Comparison of ENCODE assay signal across 22 cellular contexts in genomic region chr2:38534746-38535403, GRCh38.
DNase-seq lines count a peak whose midpoint lies in the region; ATAC-seq, FAIRE-seq and TF ChIP-seq lines count a peak whose summit lies in the region.
"Had no signal": no experiment of that assay in that cellular context is flagged by ENCODE, and none has a peak within 500 bp of the region (broad histone marks: within the 10 kb centered on the region; RNA-seq: fewer than 3 reads in every experiment).

No MANE protein-coding gene starts in this region.

- H3K79me2 ChIP-seq in HepG2 (ENCODE audit: insufficient read depth, low read length), result no peaks in the 10 kb centered on the region

- DNase-seq in HepG2 (ENCODE audit: low spot score), result no peak
- DNase-seq in right lobe of liver, result no peak
- peak in 1 of 3 donors; percentile 55 for DNase-seq in right cardiac atrium
- peak; percentile 35 for DNase-seq in putamen (ENCODE audit: low spot score)
- DNase-seq in NCI-H2171 treated with DMSO at 0.1 percent for 48 hours (lab: John Stamatoyannopoulos, UW), result no peak
- DNase-seq: ACHN; activated CD4-positive, alpha-beta T cell treated with anti-CD3 and anti-CD28 coated beads for 48 hours; activated CD8-positive, alpha-beta memory T cell treated with anti-CD3 and anti-CD28 coated beads, Interleukin-2, amount 50 U/mL, for 4 hours; activated effector memory CD4-positive, alpha-beta T cell treated with anti-CD3 and anti-CD28 coated beads, Interleukin-2, amount 50 U/mL, for 16 hours; CD4-positive, alpha-beta T cell; DMS53; gastrocnemius medialis; NCI-H1417 treated with DMSO at 0.1 percent for 48 hours; NCI-H2171; NCI-H774 had no signal

- POLR2A ChIA-PET in HepG2 (lab: Yijun Ruan, JAX), result interaction anchor here (3.6 kb wide), 1 partner anchor 216 kb away, joined by 11 read pairs; the partner anchor contains the start of gene SRSF7

- FAIRE-seq in HepG2 (lab: Jason Lieb, UNC), result no peak
- FAIRE-seq: endometrium, HTR-8/SVneo, pancreas, RCC 7860 had no signal

- CTCF ChIA-PET in HepG2 (lab: Yijun Ruan, JAX; ENCODE audit: low intra/inter-chr PET ratio, low total read pairs), result no interaction called here

- intact Hi-C loops in HepG2 (cut with micrococcal nuclease; ENCODE audit: unreplicated experiment) (no loop called here), right lobe of liver (cut with DNase I) (loop anchor here in 1 of 2 donors (10.0 kb wide), 1 partner anchor 200 kb away; no protein-coding TSS in a partner anchor), right cardiac atrium (cut with DNase I) (loop anchor here in 2 of 4 donors (10.0 kb wide), 3 partner anchors 200 to 220 kb away; no protein-coding TSS in a partner anchor)

- no peak for TF ChIP-seq POLR2A in HepG2 (IDR thresholded peaks at IDR 0.05; ENCODE audit: insufficient read depth in 1 of 2, low read depth in 2 of 2, low read length in 2 of 2)
- TF ChIP-seq POLR2A in right lobe of liver (IDR thresholded peaks at IDR 0.05), result no peak

- TF ChIP-seq CTCF in HepG2 (CRISPR knock-in tag; IDR thresholded peaks at IDR 0.05) (no peak), right lobe of liver (IDR thresholded peaks at IDR 0.05) (no peak)

- H3K4me3 ChIP-seq in HepG2 (replicated peaks in 1 of 3; ENCODE audit: insufficient read depth in 1 of 3, low read depth in 2 of 3, low read length in 3 of 3), result no peak overlapping the region
- no peak overlapping the region for H3K4me3 ChIP-seq in right lobe of liver
- H3K4me3 ChIP-seq in right cardiac atrium (ENCODE audit: low read length), result no peak overlapping the region

- H3K4me1 ChIP-seq in HepG2 (ENCODE audit: insufficient read depth, low read length) (peaks cover 45% of the 10 kb centered on the region), right lobe of liver (no peaks in the 10 kb centered on the region), right cardiac atrium (ENCODE audit: control insufficient read depth, insufficient read depth, low read length) (no peaks in the 10 kb centered on the region)
- H3K4me1 ChIP-seq: gastrocnemius medialis, pancreas had no signal

- no peak overlapping the region for H3K9ac ChIP-seq in HepG2 (ENCODE audit: insufficient read depth, low read depth, low read length)

- ATAC-seq in HepG2, result peak; percentile 8
- ATAC-seq in right lobe of liver, result no peak
- ATAC-seq in right cardiac atrium, result peak; percentile 10 to 24
- ATAC-seq in GM21717 (IDR thresholded peaks at IDR 0.05; ENCODE audit: unreplicated experiment), result no peak
- ATAC-seq in GM21825 (IDR thresholded peaks at IDR 0.05; ENCODE audit: unreplicated experiment), result no peak
- ATAC-seq in HG03280 (IDR thresholded peaks at IDR 0.05; ENCODE audit: unreplicated experiment), result no peak

- H3K27ac ChIP-seq in HepG2 (ENCODE audit: extremely low read length, insufficient read depth, low read length) (no peak overlapping the region), right lobe of liver (no peak overlapping the region), right cardiac atrium (ENCODE audit: low read length) (no peak overlapping the region)
- H3K27ac ChIP-seq: pancreas had no signal

- no peaks in the 10 kb centered on the region for H3K36me3 ChIP-seq in HepG2 (replicated peaks in 1 of 2; ENCODE audit: control insufficient read depth in 1 of 2, insufficient read depth in 2 of 2, low read length in 2 of 2)
- H3K36me3 ChIP-seq in right lobe of liver, result no peaks in the 10 kb centered on the region
- H3K36me3 ChIP-seq: gastrocnemius medialis, pancreas had no signal

- no peaks in the 10 kb centered on the region for H4K20me1 ChIP-seq in HepG2 (ENCODE audit: insufficient read depth, low read length)

- TF ChIP-seq EP300 in HepG2 (IDR thresholded peaks at IDR 0.05; ENCODE audit: low read depth in 2 of 2, low read length in 2 of 2), result no peak
- no peak for TF ChIP-seq EP300 in HepG2 (CRISPR knock-in tag; IDR thresholded peaks at IDR 0.05; ENCODE audit: borderline replicate concordance)

- H3K27me3 ChIP-seq in HepG2 (ENCODE audit: control insufficient read depth in 1 of 2, insufficient read depth in 2 of 2, low read length in 2 of 2) (0 out of 5 replicates have a peak, but pooled peaks cover 1 to 6% of the 10 kb centered on the region in 2 experiments), right lobe of liver (no peaks in the 10 kb centered on the region), right cardiac atrium (ENCODE audit: control insufficient read depth, insufficient read depth) (no peaks in the 10 kb centered on the region)
- H3K27me3 ChIP-seq: gastrocnemius medialis, pancreas had no signal

- 80% methylated on average over 16 of the region's 16 CpGs for WGBS in HepG2 (ENCODE audit: low lambda C conversion rate)
- 94% methylated on average over 5 of the region's 16 CpGs for WGBS in right lobe of liver (ENCODE audit: insufficient coverage, low coverage, low lambda C conversion rate, missing lambda C conversion rate)
- 88% methylated on average over 16 of the region's 16 CpGs for WGBS in right cardiac atrium

- H3K4me2 ChIP-seq in HepG2 (ENCODE audit: low read depth, low read length), result peak overlapping the region; percentile 99; the same call in 1 of the 2 replicates

- H2AFZ ChIP-seq in HepG2 (ENCODE audit: low read length), result no peak overlapping the region

- H3K9me3 ChIP-seq in HepG2 (ENCODE audit: low read length), result no peaks in the 10 kb centered on the region
- no peaks in the 10 kb centered on the region for H3K9me3 ChIP-seq in right lobe of liver
- no peaks in the 10 kb centered on the region for H3K9me3 ChIP-seq in right cardiac atrium (ENCODE audit: control insufficient read depth, low read length)
- H3K9me3 ChIP-seq: gastrocnemius medialis, pancreas had no signal

- BruUV-seq in HepG2 (replicated peaks; lab: Mats Ljungman, UMichigan), result no TSS peak

- in situ Hi-C loops in HepG2 (cut with HindIII; ENCODE audit: extremely low pct_ligation_motif_present, low pct_unique_long_range_greater_than_20kb), result loop anchor here (5.0 kb wide), 1 partner anchor 202 kb away; no protein-coding TSS in a partner anchor

- no peak for TF ChIP-seq RAD21 in HepG2 (CRISPR knock-in tag; IDR thresholded peaks at IDR 0.05)

TF ChIP-seq in HepG2, 621 proteins besides CTCF, POLR2A, EP300 and RAD21:
- TF ChIP-seq DNMT1 (CRISPR knock-in tag; IDR thresholded peaks at IDR 0.05) (0 out of 2 replicates have a peak, but pooled peaks have one; percentile 41), SNAPC2 (CRISPR knock-in tag; IDR thresholded peaks at IDR 0.05) (no peak), ATF7 (IDR thresholded peaks at IDR 0.05) (peak; percentile 10; the same call in 1 of the 2 replicates), ATF7 (CRISPR knock-in tag; IDR thresholded peaks at IDR 0.05) (no peak), ZBTB39 (CRISPR knock-in tag; IDR thresholded peaks at IDR 0.05) (0 out of 2 replicates have a peak, but pooled peaks have one; percentile 2), ZNF776 (CRISPR knock-in tag; IDR thresholded peaks at IDR 0.05) (0 out of 2 replicates have a peak, but pooled peaks have one; percentile 21), ZNF557 (CRISPR knock-in tag; IDR thresholded peaks at IDR 0.05) (no peak), ZBTB38 (CRISPR knock-in tag; IDR thresholded peaks at IDR 0.05) (peak; percentile 51; the same call in 1 of the 2 replicates), ZNF768 (CRISPR knock-in tag; IDR thresholded peaks at IDR 0.05) (peak; percentile 40; the same call in 1 of the 2 replicates), TEAD2 (CRISPR knock-in tag; IDR thresholded peaks at IDR 0.05) (no peak)
- TF ChIP-seq, protein P1, sequence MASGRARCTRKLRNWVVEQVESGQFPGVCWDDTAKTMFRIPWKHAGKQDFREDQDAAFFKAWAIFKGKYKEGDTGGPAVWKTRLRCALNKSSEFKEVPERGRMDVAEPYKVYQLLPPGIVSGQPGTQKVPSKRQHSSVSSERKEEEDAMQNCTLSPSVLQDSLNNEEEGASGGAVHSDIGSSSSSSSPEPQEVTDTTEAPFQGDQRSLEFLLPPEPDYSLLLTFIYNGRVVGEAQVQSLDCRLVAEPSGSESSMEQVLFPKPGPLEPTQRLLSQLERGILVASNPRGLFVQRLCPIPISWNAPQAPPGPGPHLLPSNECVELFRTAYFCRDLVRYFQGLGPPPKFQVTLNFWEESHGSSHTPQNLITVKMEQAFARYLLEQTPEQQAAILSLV (CRISPR knock-in tag; IDR thresholded peaks at IDR 0.05; ENCODE audit: borderline replicate concordance), result 0 out of 2 replicates have a peak, but pooled peaks have one; percentile 54
TF ChIP-seq in HepG2: peak in this region for 7.

Comparison
In these comparisons a context has a peak if more than half of its experiments do, and no peak if none do; other contexts are left out.
1. ATAC-seq: peak in HepG2 (single experiment) and right cardiac atrium (2 of 2); none in right lobe of liver (0 of 4), GM21717 (single experiment), GM21825 (single experiment) and HG03280 (single experiment).